8 cellular contexts compared by ENCODE assay signal in the genomic region with DNA sequence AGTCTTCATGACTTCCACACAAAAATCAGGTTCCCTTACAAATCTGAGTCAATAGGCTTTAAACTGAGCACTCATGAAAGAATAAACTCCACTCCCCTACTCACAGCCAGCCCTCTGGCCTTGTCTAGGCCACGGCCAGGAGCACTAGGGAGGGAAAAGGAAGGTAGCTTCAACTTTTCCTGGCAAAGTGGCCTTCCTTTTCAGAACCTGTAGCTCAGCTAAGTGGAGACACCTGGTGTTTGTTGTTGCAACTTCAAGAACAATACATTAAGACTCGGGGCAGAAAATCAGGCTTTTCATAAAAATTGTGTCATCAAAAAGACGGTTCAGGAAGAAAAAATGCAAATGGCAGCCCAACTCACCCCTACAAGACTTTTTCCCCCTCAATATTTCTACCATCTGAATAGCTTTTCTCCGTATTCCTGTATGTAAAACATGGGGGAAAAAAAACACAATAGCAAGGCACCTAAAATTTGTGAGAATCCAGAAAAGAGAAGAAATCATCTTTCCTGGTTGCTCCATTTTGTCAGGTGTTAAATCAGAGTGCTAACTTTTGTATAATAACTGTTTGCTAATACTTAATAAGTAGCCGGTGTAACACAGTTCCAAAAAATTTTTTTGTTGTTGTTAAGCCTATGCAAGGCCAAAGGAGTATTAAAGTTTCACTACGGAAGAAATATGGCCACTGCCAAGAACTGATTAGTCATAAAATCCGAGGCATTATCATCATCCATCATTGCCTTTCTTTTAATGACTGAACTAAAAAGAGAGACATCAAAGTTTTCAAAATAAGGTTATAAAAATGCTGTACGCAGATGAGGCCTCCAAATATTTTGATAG.
DNase-seq lines count a peak whose midpoint lies in the region; ATAC-seq and TF ChIP-seq lines count a peak whose summit lies in the region.

No MANE protein-coding gene starts in this region.

- H3K4me3 Mint-ChIP-seq in chondrocyte (ENCODE audit: unreplicated experiment): no peak overlapping the region

- H3K36me3 ChIP-seq in mucosa of descending colon (ENCODE audit: low read depth): no peaks in the 10 kb centered on the region

- peak; percentile 22 for DNase-seq in CD1c-positive myeloid dendritic cell (ENCODE audit: extremely low spot score)
- peak; percentile 36 for DNase-seq in NB4 (ENCODE audit: low read depth)
- DNase-seq in chondrocyte (ENCODE audit: low spot score): no peak
- DNase-seq in mucosa of descending colon: peak in 1 of 3 donors; percentile 68
- no peak for DNase-seq in NCI-H2081 treated with DMSO at 0.1 percent for 48 hours (lab: John Stamatoyannopoulos, UW)
- no peak for DNase-seq in ecto neural progenitor cell (ENCODE audit: low spot score)

- no peaks in the 10 kb centered on the region for H3K27me3 Mint-ChIP-seq in chondrocyte (ENCODE audit: low read depth)

- H3K4me1 ChIP-seq in mucosa of descending colon (ENCODE audit: low read depth): peaks cover 28% of the 10 kb centered on the region

- TF ChIP-seq CTCF in NB4 (IDR thresholded peaks at IDR 0.05; ENCODE audit: low read depth, low read length): peak; percentile 25
- peak; percentile 72 for TF ChIP-seq CTCF in chondrocyte (IDR thresholded peaks at IDR 0.05)
- TF ChIP-seq CTCF in mucosa of descending colon (IDR thresholded peaks at IDR 0.05): peak; percentile 18

- H3K9me3 ChIP-seq in mucosa of descending colon: no peaks in the 10 kb centered on the region

- ATAC-seq in GM18519 (IDR thresholded peaks at IDR 0.05; ENCODE audit: low FRiP score, unreplicated experiment) (peak; percentile 47), mucosa of descending colon (peak; percentile 67), GM19023 (IDR thresholded peaks at IDR 0.05; ENCODE audit: unreplicated experiment) (no peak)

- intact Hi-C loops in mucosa of descending colon (cut with DNase I, micrococcal nuclease): loop anchor here in 1 of 2 donors (5.0 kb wide), 1 partner anchor 83 kb away; no protein-coding TSS in a partner anchor

- H3K4me1 Mint-ChIP-seq in chondrocyte (ENCODE audit: low read depth): peaks cover 49% of the 10 kb centered on the region

- H3K36me3 Mint-ChIP-seq in chondrocyte (ENCODE audit: low read depth): no peaks in the 10 kb centered on the region

- peaks cover 3% of the 10 kb centered on the region for H3K9me3 Mint-ChIP-seq in chondrocyte (ENCODE audit: low read depth)

- peak overlapping the region; percentile 85 for H3K27ac Mint-ChIP-seq in chondrocyte (ENCODE audit: unreplicated experiment)

- H3K4me3 ChIP-seq in NB4 (ENCODE audit: low read depth, low read length) (no peak overlapping the region), mucosa of descending colon (no peak overlapping the region)

- TF ChIP-seq POLR2A in NB4 (IDR thresholded peaks at IDR 0.05; ENCODE audit: extremely low read depth, insufficient read length): no peak

Comparison
In these comparisons a context has a peak if more than half of its experiments do, and no peak if none do; other contexts are left out.
1. DNase-seq: peak in CD1c-positive myeloid dendritic cell (single experiment) and NB4 (single experiment); none in chondrocyte (single experiment), NCI-H2081 treated with DMSO at 0.1 percent for 48 hours (single experiment) and ecto neural progenitor cell (single experiment).
2. CTCF ChIP-seq: peak in every context shown above with its lines; median percentile 72 in chondrocyte; 25 in NB4; 18 in mucosa of descending colon.